32 cellular contexts compared by ENCODE assay signal in genomic region chr2:50273003-50273402, GRCh38.
"Had no signal": no experiment of that assay in that cellular context is flagged by ENCODE, and none has a peak within 500 bp of the region (broad histone marks: within the 10 kb centered on the region; RNA-seq: fewer than 3 reads in every experiment).

No MANE protein-coding gene starts in this region.

- H3K27me3 ChIP-seq: ascending aorta, cardiac muscle cell, colonic mucosa had no signal

- H3K4me3 ChIP-seq: ascending aorta, cardiac muscle cell, colonic mucosa had no signal

- H3K9me3 ChIP-seq: ascending aorta, colonic mucosa had no signal

- ATAC-seq: activated CD4-positive, alpha-beta T cell treated with anti-CD3 and anti-CD28 coated beads for 36 hours; activated CD4-positive, CD25-positive, alpha-beta regulatory T cell treated with anti-CD3 and anti-CD28 coated beads, Interleukin-2, amount 50 U/mL, for 24 hours; activated CD8-positive, alpha-beta memory T cell treated with anti-CD3 and anti-CD28 coated beads, Interleukin-2, amount 10 ng/mL, durations not matched to agents 7 days and 5 days; activated CD8-positive, alpha-beta T cell treated with anti-CD3 and anti-CD28 coated beads, Interleukin-2, amount 10 ng/mL, durations not matched to agents 7 days and 5 days; activated naive CD8-positive, alpha-beta T cell treated with anti-CD3 and anti-CD28 coated beads, Interleukin-2, amount 50 U/mL, for 24 hours; WTC11 had no signal

- H3K27ac ChIP-seq: ascending aorta, cardiac muscle cell, colonic mucosa, WERI-Rb-1 had no signal

- FAIRE-seq: bronchial epithelial cell had no signal

- DNase-seq: activated CD4-positive, alpha-beta memory T cell treated with anti-CD3 and anti-CD28 coated beads, Interleukin-2, amount 10 ng/mL, durations not matched to agents 7 days and 5 days; activated CD4-positive, alpha-beta T cell treated with anti-CD3 and anti-CD28 coated beads for 1 hour; activated CD4-positive, alpha-beta T cell treated with anti-CD3 and anti-CD28 coated beads for 36 hours; activated CD4-positive, alpha-beta T cell treated with anti-CD3 and anti-CD28 coated beads for 48 hours; activated CD4-positive, alpha-beta T cell treated with anti-CD3 and anti-CD28 coated beads, Interleukin-2, amount 10 ng/mL, durations not matched to agents 7 days and 5 days; activated CD4-positive, alpha-beta T cell treated with anti-CD3 and anti-CD28 coated beads, Interleukin-2, amount 50 U/mL, for 48 hours; activated CD4-positive, CD25-positive, alpha-beta regulatory T cell; activated CD8-positive, alpha-beta memory T cell treated with anti-CD3 and anti-CD28 coated beads for 24 hours; activated CD8-positive, alpha-beta memory T cell treated with anti-CD3 and anti-CD28 coated beads, Interleukin-2, amount 10 ng/mL, durations not matched to agents 7 days and 5 days; activated CD8-positive, alpha-beta memory T cell treated with anti-CD3 and anti-CD28 coated beads, Interleukin-2, amount 50 U/mL, for 48 hours; activated CD8-positive, alpha-beta T cell treated with anti-CD3 and anti-CD28 coated beads, Interleukin-2, amount 10 ng/mL, durations not matched to agents 7 days and 5 days; activated effector memory CD4-positive, alpha-beta T cell treated with Interleukin-2 at 50 U/mL for 16 hours; activated gamma-delta T cell; activated naive CD4-positive, alpha-beta T cell treated with anti-CD3 and anti-CD28 coated beads, Interleukin-2, amount 10 ng/mL, durations not matched to agents 7 days and 5 days; activated naive CD4-positive, alpha-beta T cell treated with Interleukin-2 at 50 U/mL for 16 hours; activated naive CD8-positive, alpha-beta T cell treated with anti-CD3 and anti-CD28 coated beads, Interleukin-2, amount 10 ng/mL, durations not matched to agents 7 days and 5 days; activated naive CD8-positive, alpha-beta T cell treated with anti-CD3 and anti-CD28 coated beads, Interleukin-2, amount 50 U/mL, for 24 hours; activated T-cell treated with anti-CD3 and anti-CD28 coated beads, Interleukin-2, amount 50 U/mL, for 24 hours; activated T-cell treated with anti-CD3 and anti-CD28 coated beads, Interleukin-2, amount 50 U/mL, for 48 hours; amygdala; anterior cingulate cortex; caudate nucleus; cerebellar nuclear complex; colonic mucosa; T-helper 2 cell; T-helper 9 cell; WERI-Rb-1 had no signal

- H3K4me1 ChIP-seq: ascending aorta, colonic mucosa had no signal

- H3K36me3 ChIP-seq: ascending aorta, cardiac muscle cell, colonic mucosa, WERI-Rb-1 had no signal
